Comparison of ENCODE assay signal across 9 cellular contexts in genomic region chr2:221529943-221530652, GRCh38. TPM values are rescaled to one million over a fixed set of nuclear protein-coding genes. Genes with fewer than 3 reads are reported as not detected.
DNase-seq lines count a peak whose midpoint lies in the region; ATAC-seq and TF ChIP-seq lines count a peak whose summit lies in the region.
"Had no signal": no experiment of that assay in that cellular context is flagged by ENCODE, and none has a peak within 500 bp of the region (broad histone marks: within the 10 kb centered on the region; RNA-seq: fewer than 3 reads in every experiment).

No MANE protein-coding gene starts in this region.

- H3K27ac Mint-ChIP-seq in activated CD8-positive, alpha-beta T cell treated with anti-CD3 and anti-CD28 coated beads for 36 hours, result peak overlapping the region; percentile 56

- CTCF ChIA-PET in HEK293T (lab: Yijun Ruan, JAX), result no interaction called here
- CTCF ChIA-PET in activated CD8-positive, alpha-beta T cell treated with anti-CD3 and anti-CD28 coated beads for 36 hours (lab: Charles Lee), result interaction anchor here (1.2 kb wide), 1 partner anchor 12 kb away, joined by 5 read pairs; no protein-coding TSS in a partner anchor

- TF ChIP-seq CTCF in activated CD8-positive, alpha-beta T cell treated with anti-CD3 and anti-CD28 coated beads for 36 hours (IDR thresholded peaks at IDR 0.05), result no peak

- H3K36me3 Mint-ChIP-seq in activated CD8-positive, alpha-beta T cell treated with anti-CD3 and anti-CD28 coated beads for 36 hours (ENCODE audit: low read depth), result no peaks in the 10 kb centered on the region

- H3K4me3 ChIP-seq in ACC112 (ENCODE audit: low read depth, low read length), result peak overlapping the region; percentile 23
- H3K4me3 ChIP-seq: tibial artery had no signal

- H3K36me3 ChIP-seq in ACC112 (ENCODE audit: insufficient read depth, low read length), result no peaks in the 10 kb centered on the region
- H3K36me3 ChIP-seq: tibial artery had no signal

- H3K27me3 Mint-ChIP-seq in activated CD8-positive, alpha-beta T cell treated with anti-CD3 and anti-CD28 coated beads for 36 hours, result no peaks in the 10 kb centered on the region

- POLR2A ChIA-PET in HEK293T (lab: Yijun Ruan, JAX), result no interaction called here
- POLR2A ChIA-PET in activated CD8-positive, alpha-beta T cell treated with anti-CD3 and anti-CD28 coated beads for 36 hours (lab: Charles Lee), result interaction anchor here (0.6 to 1.4 kb wide), 3 partner anchors 10 to 200 kb away, joined by 3 read pairs; no protein-coding TSS in a partner anchor

- ATAC-seq in activated CD8-positive, alpha-beta T cell treated with anti-CD3 and anti-CD28 coated beads for 36 hours, result peak; percentile 75
- no peak for ATAC-seq in HG03175 (IDR thresholded peaks at IDR 0.05; ENCODE audit: unreplicated experiment)

- H3K4me1 Mint-ChIP-seq in activated CD8-positive, alpha-beta T cell treated with anti-CD3 and anti-CD28 coated beads for 36 hours (ENCODE audit: low read depth), result peaks cover 29% of the 10 kb centered on the region

- H2AFZ ChIP-seq in ACC112 (ENCODE audit: low read length, unreplicated experiment), result peak overlapping the region; percentile 43

- H3K9me3 Mint-ChIP-seq in activated CD8-positive, alpha-beta T cell treated with anti-CD3 and anti-CD28 coated beads for 36 hours, result no peaks in the 10 kb centered on the region

- intact Hi-C loops in activated CD8-positive, alpha-beta T cell treated with anti-CD3 and anti-CD28 coated beads for 36 hours (cut with micrococcal nuclease), result no loop called here

- DNase-seq in HEK293T (ENCODE audit: extremely low spot score) (no peak), hepatic stellate cell (ENCODE audit: low spot score) (peak; percentile 13), NCI-H2029 (lab: John Stamatoyannopoulos, UW) (no peak), NCI-H82 (lab: John Stamatoyannopoulos, UW) (no peak), RKO (ENCODE audit: low spot score) (no peak)
- no peak for DNase-seq in activated CD8-positive, alpha-beta T cell treated with anti-CD3 and anti-CD28 coated beads for 36 hours
- DNase-seq: tibial artery had no signal

- peak overlapping the region; percentile 35 for H3K4me3 Mint-ChIP-seq in activated CD8-positive, alpha-beta T cell treated with anti-CD3 and anti-CD28 coated beads for 36 hours

- H3K79me2 ChIP-seq in ACC112 (ENCODE audit: control insufficient read depth, insufficient read depth, low read length, unreplicated experiment), result no peaks in the 10 kb centered on the region

- H3K4me1 ChIP-seq in ACC112 (ENCODE audit: control insufficient read depth, insufficient read depth, low read length, unreplicated experiment), result peaks cover 19% of the 10 kb centered on the region

- no peaks in the 10 kb centered on the region for H3K27me3 ChIP-seq in ACC112 (ENCODE audit: insufficient read depth, low read length)
- H3K27me3 ChIP-seq: tibial artery had no signal

- H3K27ac ChIP-seq in ACC112 (ENCODE audit: low read depth, low read length), result no peak overlapping the region
- H3K27ac ChIP-seq: tibial artery had no signal

TF ChIP-seq in HEK293T, 16 proteins besides CTCF, POLR2A, EP300 and RAD21:
- no peak for TF ChIP-seq FOXA1 (IDR thresholded peaks at IDR 0.05)
- TF ChIP-seq PKNOX1 (IDR thresholded peaks at IDR 0.05), result peak; percentile 40; the same call in 1 of the 2 replicates
- TF ChIP-seq SUZ12 (IDR thresholded peaks at IDR 0.05), result no peak
- no peak for TF ChIP-seq FOXM1 (IDR thresholded peaks at IDR 0.05; ENCODE audit: borderline replicate concordance)
- peak; percentile 45; the same call in 1 of the 2 replicates for TF ChIP-seq ZNF384 (IDR thresholded peaks at IDR 0.05)
- no peak for TF ChIP-seq SP1 (IDR thresholded peaks at IDR 0.05)
- no peak for TF ChIP-seq BHLHE40 (IDR thresholded peaks at IDR 0.05; ENCODE audit: borderline replicate concordance)
- TF ChIP-seq ELF4 (IDR thresholded peaks at IDR 0.05), result no peak
- no peak for TF ChIP-seq HDGF (IDR thresholded peaks at IDR 0.05; ENCODE audit: borderline replicate concordance)
- TF ChIP-seq LEF1 (IDR thresholded peaks at IDR 0.05; ENCODE audit: borderline replicate concordance), result no peak
- TF ChIP-seq NFRKB (IDR thresholded peaks at IDR 0.05), result no peak
- no peak for TF ChIP-seq FOXK2 (IDR thresholded peaks at IDR 0.05)
- no peak for TF ChIP-seq CTBP1 (IDR thresholded peaks at IDR 0.05; ENCODE audit: borderline replicate concordance)
- no peak for TF ChIP-seq ARNT (IDR thresholded peaks at IDR 0.05)

RNA-seq across cellular contexts. Expression of gene EPHA4, which starts 42.0 kb away (rescaled TPM):
- total RNA-seq in activated CD8-positive, alpha-beta T cell treated with anti-CD3 and anti-CD28 coated beads for 36 hours, result 1 to 10 TPM; 1.8 to 2.3 TPM
